Comparison of ENCODE assay signal across 10 cellular contexts in the genomic region with DNA sequence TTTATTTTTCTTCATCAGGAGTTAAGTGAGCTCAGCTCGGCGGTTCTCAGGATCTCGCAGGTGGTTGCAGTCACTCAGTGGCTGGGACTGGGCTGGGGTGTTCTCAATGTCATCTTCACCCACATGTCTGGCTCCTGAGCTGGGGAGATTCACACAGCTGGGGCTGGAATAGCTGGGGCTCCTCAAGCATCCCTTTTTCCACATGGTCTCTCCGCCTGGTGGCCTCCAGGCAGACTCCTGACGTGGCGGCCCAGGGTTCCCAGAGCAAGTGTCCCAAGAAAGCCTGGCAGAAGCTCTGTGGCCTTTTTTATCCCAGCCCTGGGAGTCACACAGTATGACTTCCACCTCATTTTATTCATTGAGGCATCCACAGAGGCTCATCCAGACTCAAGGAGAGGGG.
"Had no signal": no experiment of that assay in that cellular context is flagged by ENCODE, and none has a peak within 500 bp of the region (broad histone marks: within the 10 kb centered on the region; RNA-seq: fewer than 3 reads in every experiment).

No MANE protein-coding gene starts in this region.

- DNase-seq: GM23248, GOT3, H7, H9, HCEC 1CT, HFFc6 had no signal

- FAIRE-seq: H54 had no signal

- H3K4me3 ChIP-seq: GM23248, GM23338, HAP-1 had no signal

- ATAC-seq: GM23338, HCT116 had no signal

- H3K36me3 ChIP-seq: HAP-1 had no signal

- H3K27ac ChIP-seq: GM23248 had no signal

- H3K4me1 ChIP-seq: HAP-1 had no signal

- H3K9me3 ChIP-seq: HAP-1 had no signal
